8 cellular contexts compared by ENCODE assay signal in genomic region chr11:108340958-108341357, GRCh38.
DNase-seq lines count a peak whose midpoint lies in the region; ATAC-seq and TF ChIP-seq lines count a peak whose summit lies in the region.

No MANE protein-coding gene starts in this region.

- no peak overlapping the region for H3K4ac ChIP-seq in mesenchymal stem cell (ENCODE audit: low read depth in 1 of 2, low read length in 2 of 2)

- H3K36me3 Mint-ChIP-seq in CD8-positive, alpha-beta memory T cell: peaks cover 0 to 67% (median 17%) of the 10 kb centered on the region in 3 donors

- H3K4me1 ChIP-seq in mammary epithelial cell (ENCODE audit: insufficient read depth, low read length): peaks cover 10% of the 10 kb centered on the region
- H3K4me1 ChIP-seq in mesenchymal stem cell (ENCODE audit: control insufficient read depth, insufficient read depth, low read depth, low read length): no peaks in the 10 kb centered on the region
- no peaks in the 10 kb centered on the region for H3K4me1 ChIP-seq in CD8-positive, alpha-beta memory T cell (ENCODE audit: insufficient read depth, low read length)

- dilution Hi-C loops in mammary epithelial cell (cut with HindIII; ENCODE audit: low sequenced_read_pairs): no loop called here

- H3K14ac ChIP-seq in mesenchymal stem cell (ENCODE audit: low read length in 2 of 2): no peak overlapping the region

- H3K4me2 ChIP-seq in mammary epithelial cell (ENCODE audit: insufficient read depth, low read depth, low read length): peak overlapping the region; percentile 15
- H3K4me2 ChIP-seq in mesenchymal stem cell (ENCODE audit: low read length, poor library complexity, severe bottlenecking): no peak overlapping the region

- H3K9ac ChIP-seq in mammary epithelial cell (ENCODE audit: insufficient read depth, low read length) (no peak overlapping the region), mesenchymal stem cell (ENCODE audit: low read length) (no peak overlapping the region)

- no peak overlapping the region for H4K8ac ChIP-seq in mesenchymal stem cell (ENCODE audit: low read length)

- H2BK5ac ChIP-seq in mesenchymal stem cell (ENCODE audit: low read depth, low read length, poor library complexity, severe bottlenecking): no peak overlapping the region

- H3K23ac ChIP-seq in mesenchymal stem cell (ENCODE audit: low read length in 2 of 2): no peak overlapping the region

- no peaks in the 10 kb centered on the region for H3K27me3 Mint-ChIP-seq in CD8-positive, alpha-beta memory T cell

- no peak overlapping the region for H3K18ac ChIP-seq in mesenchymal stem cell (ENCODE audit: low read depth in 1 of 2, low read length in 2 of 2)

- H4K91ac ChIP-seq in mesenchymal stem cell (ENCODE audit: low read length): no peak overlapping the region

- no peaks in the 10 kb centered on the region for H3K79me2 ChIP-seq in mammary epithelial cell (ENCODE audit: insufficient read depth, low read length)

- ATAC-seq in GM18867 (IDR thresholded peaks at IDR 0.05; ENCODE audit: unreplicated experiment): no peak

- H3K4me1 Mint-ChIP-seq in CD8-positive, alpha-beta memory T cell: peaks cover 21 to 27% (median 21%) of the 10 kb centered on the region in 3 donors

- H3K9me3 Mint-ChIP-seq in CD8-positive, alpha-beta memory T cell: no peaks in the 10 kb centered on the region

- no peaks in the 10 kb centered on the region for H3K9me3 ChIP-seq in mammary epithelial cell (replicated peaks; ENCODE audit: insufficient read depth, low read length)
- no peaks in the 10 kb centered on the region for H3K9me3 ChIP-seq in mesenchymal stem cell (ENCODE audit: control insufficient read depth, low read length)
- H3K9me3 ChIP-seq in CD8-positive, alpha-beta memory T cell (ENCODE audit: low read length): no peaks in the 10 kb centered on the region

- no TSS peak for BruUV-seq in mammary epithelial cell (replicated peaks; lab: Mats Ljungman, UMichigan)

- in situ Hi-C loops in mammary epithelial cell (cut with MboI; ENCODE audit: low sequenced_read_pairs in 2 of 2): no loop called here

- H4K20me1 ChIP-seq in mammary epithelial cell (ENCODE audit: insufficient read depth, low read length): no peaks in the 10 kb centered on the region

- H2BK12ac ChIP-seq in mesenchymal stem cell (ENCODE audit: low read length in 2 of 2): no peak overlapping the region

- no peak overlapping the region for H2BK15ac ChIP-seq in mesenchymal stem cell (ENCODE audit: low read depth, poor library complexity, severe bottlenecking)

- TF ChIP-seq CTCF in LNCaP clone FGC (IDR thresholded peaks at IDR 0.05; ENCODE audit: control insufficient read depth, extremely low read depth, insufficient read depth): no peak
- no peak for TF ChIP-seq CTCF in mammary epithelial cell (conservative IDR thresholded peaks at IDR 0.05 in 1 of 2, IDR thresholded peaks at IDR 0.05 in 1 of 2; ENCODE audit: extremely low read depth in 1 of 2, insufficient read depth in 1 of 2, low read depth in 1 of 2, low read length in 2 of 2)

- WGBS in mammary epithelial cell (ENCODE audit: low coverage, missing lambda C conversion rate): 0% methylated on average over 1 of the region's 1 CpG
- WGBS in mesenchymal stem cell: no CpG with 5 or more reads among the region's 1 CpG

- H3K36me3 ChIP-seq in mammary epithelial cell (ENCODE audit: insufficient read depth, low read length) (peaks cover 8% of the 10 kb centered on the region), mesenchymal stem cell (ENCODE audit: control insufficient read depth in 1 of 2, insufficient read depth in 2 of 2, low read depth in 1 of 2, low read length in 2 of 2) (peaks cover 8 to 59% of the 10 kb centered on the region in 2 experiments)
- peaks cover 16% of the 10 kb centered on the region for H3K36me3 ChIP-seq in CD8-positive, alpha-beta memory T cell (ENCODE audit: insufficient read depth, low read length)

- intact Hi-C loops in mammary epithelial cell (cut with micrococcal nuclease): loop anchor here (1.0 to 10.0 kb wide), 2 partner anchors 124 to 307 kb away; partner anchors contain the start of gene C11orf65

- no peaks in the 10 kb centered on the region for H3K79me1 ChIP-seq in mesenchymal stem cell (replicated peaks; ENCODE audit: low read length, poor library complexity, severe bottlenecking)

- no peak overlapping the region for H2AK5ac ChIP-seq in mesenchymal stem cell (ENCODE audit: low read length, severe bottlenecking)

- DNase-seq in DMS53 (lab: John Stamatoyannopoulos, UW) (peak; percentile 85), LNCaP clone FGC (ENCODE audit: low read depth) (peak; percentile 78), mammary epithelial cell (peak; percentile 96), mesenchymal stem cell (peak; percentile 15), T-helper 9 cell (no peak), inferior parietal cortex (ENCODE audit: extremely low spot score) (no peak)
- DNase-seq in CD8-positive, alpha-beta memory T cell: no peak

- H2BK120ac ChIP-seq in mesenchymal stem cell (ENCODE audit: low read depth, low read length): no peak overlapping the region

- no peak overlapping the region for H3K4me3 ChIP-seq in LNCaP clone FGC (ENCODE audit: low read depth, low read length)
- no peak overlapping the region for H3K4me3 ChIP-seq in mammary epithelial cell (replicated peaks in 1 of 3; ENCODE audit: insufficient read depth in 1 of 3, low read depth in 2 of 3, low read length in 3 of 3)
- no peak overlapping the region for H3K4me3 ChIP-seq in mesenchymal stem cell (ENCODE audit: insufficient read depth in 1 of 2, low read depth in 1 of 2, low read length in 2 of 2)
- no peak overlapping the region for H3K4me3 ChIP-seq in CD8-positive, alpha-beta memory T cell (ENCODE audit: low read length)

- H3K27me3 ChIP-seq in mammary epithelial cell (ENCODE audit: insufficient read depth, low read length) (no peaks in the 10 kb centered on the region), mesenchymal stem cell (ENCODE audit: control insufficient read depth in 1 of 2, insufficient read depth in 1 of 2, low read length in 2 of 2) (no peaks in the 10 kb centered on the region)
- H3K27me3 ChIP-seq in CD8-positive, alpha-beta memory T cell (ENCODE audit: insufficient read depth, low read length, poor library complexity, severe bottlenecking): no peaks in the 10 kb centered on the region

- H3K27ac ChIP-seq in mammary epithelial cell (ENCODE audit: insufficient read depth, low read depth, low read length) (peak overlapping the region; percentile 18), mesenchymal stem cell (ENCODE audit: low read length, poor library complexity, severe bottlenecking) (no peak overlapping the region)
- H3K27ac ChIP-seq in CD8-positive, alpha-beta memory T cell (ENCODE audit: low read depth, low read length): no peak overlapping the region

- H3K27ac Mint-ChIP-seq in CD8-positive, alpha-beta memory T cell: peak overlapping the region in 3 of 8 donors; percentile 24 to 83 (median 56)

- H2AFZ ChIP-seq in mammary epithelial cell (ENCODE audit: low read depth, low read length) (no peak overlapping the region), mesenchymal stem cell (ENCODE audit: low read depth, low read length) (no peak overlapping the region)

- no peak overlapping the region for H3K4me3 Mint-ChIP-seq in CD8-positive, alpha-beta memory T cell

- POLR2A ChIA-PET in CD8-positive, alpha-beta memory T cell (lab: Charles Lee): no interaction called here

- CTCF ChIA-PET in mammary epithelial cell (lab: Charles Lee; ENCODE audit: low non-redundant PET): no interaction called here
- CTCF ChIA-PET in CD8-positive, alpha-beta memory T cell (lab: Charles Lee): no interaction called here

Comparison
In these comparisons a context has a peak if more than half of its experiments do, and no peak if none do; other contexts are left out.
1. DNase-seq: peak in DMS53 (single experiment), LNCaP clone FGC (single experiment), mammary epithelial cell (single experiment) and mesenchymal stem cell (single experiment); none in T-helper 9 cell (single experiment), inferior parietal cortex (single experiment) and CD8-positive, alpha-beta memory T cell (0 of 5).